In the genomic region with DNA sequence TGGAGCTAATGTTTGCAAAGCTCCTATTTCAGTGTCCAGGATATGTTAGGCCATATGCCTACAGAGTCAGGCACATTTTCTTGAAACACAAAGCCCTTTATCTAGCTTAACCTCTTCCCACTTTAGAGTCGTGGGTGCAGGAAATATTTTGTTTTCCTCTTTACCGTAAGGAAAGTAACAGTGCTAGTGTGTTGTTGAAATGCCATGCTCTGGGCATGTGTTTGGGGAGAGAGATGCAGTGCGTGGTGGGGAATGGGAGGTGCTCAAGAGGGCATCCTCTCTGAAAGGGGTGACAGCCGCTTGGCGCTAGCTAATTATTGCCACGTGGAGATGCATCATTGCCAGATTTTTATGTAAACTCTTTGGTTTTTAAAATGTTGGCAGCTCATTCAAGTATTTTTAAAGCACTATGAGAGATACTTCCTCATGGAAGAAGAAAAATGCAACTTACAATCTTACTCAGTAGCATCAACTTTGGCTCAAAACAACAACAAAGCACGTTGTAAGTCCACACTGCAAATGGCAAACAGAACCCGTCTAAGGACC, we compare ENCODE assay signal across 17 cellular contexts.
A peak's percentile ranks its signal among the peaks of the same experiment; 100 is the strongest.
DNase-seq lines count a peak whose midpoint lies in the region; ATAC-seq and TF ChIP-seq lines count a peak whose summit lies in the region.
"Had no signal": no experiment of that assay in that cellular context is flagged by ENCODE, and none has a peak within 500 bp of the region (broad histone marks: within the 10 kb centered on the region; RNA-seq: fewer than 3 reads in every experiment).

No MANE protein-coding gene starts in this region.

- intact Hi-C loops in breast epithelium (cut with DNase I; ENCODE audit: low total_unique reads) (no loop called here), MCF 10A (cut with micrococcal nuclease) (no loop called here), activated B cell treated with CpG ODN at 0.5 μM for 24 hours (cut with micrococcal nuclease) (loop anchor here (5.0 to 10.0 kb wide), 5 partner anchors 96 to 648 kb away; no protein-coding TSS in a partner anchor), aorta (cut with DNase I) (no loop called here)

- H3K4me1 ChIP-seq in breast epithelium (no peaks in the 10 kb centered on the region), aorta (ENCODE audit: control insufficient read depth in 1 of 2, insufficient read depth in 2 of 2, low read length in 2 of 2) (peaks cover 0 to 15% of the 10 kb centered on the region in 2 donors)
- H3K4me1 ChIP-seq: BE2C had no signal

- H3K27ac ChIP-seq in breast epithelium (peak overlapping the region; percentile 10 to 44), aorta (ENCODE audit: low read depth in 1 of 2, low read length in 2 of 2) (peak overlapping the region; percentile 23 to 60)
- H3K27ac ChIP-seq: C4-2B had no signal

- WGBS in aorta, 2 donors, result 22 to 26% methylated on average over 8 of the region's 8 CpGs

- BruUV-seq in MCF 10A (replicated peaks; lab: Mats Ljungman, UMichigan), result no TSS peak

- H3K9me3 Mint-ChIP-seq in MCF 10A (ENCODE audit: unreplicated experiment) (no peaks in the 10 kb centered on the region), activated B cell treated with CpG ODN at 0.5 μM for 24 hours (peaks cover 2% of the 10 kb centered on the region)
- peaks cover 0 to 2% (median 0%) of the 10 kb centered on the region in 9 donors for H3K9me3 Mint-ChIP-seq in naive thymus-derived CD8-positive, alpha-beta T cell
- H3K9me3 Mint-ChIP-seq: CD4-positive, alpha-beta memory T cell; HFFc6 had no signal

- POLR2A ChIA-PET in MCF 10A (lab: Yijun Ruan, JAX) (interaction anchor here (0.6 to 1.3 kb wide), 2 partner anchors 8 to 9 kb away, joined by 3 to 4 read pairs; no protein-coding TSS in a partner anchor), activated B cell treated with CpG ODN at 0.5 μM for 24 hours (lab: Charles Lee) (interaction anchor here (0.9 to 2.6 kb wide), 12 partner anchors 10 to 567 kb away, joined by 3 to 11 read pairs (median 5); a partner anchor contains a TSS)
- POLR2A ChIA-PET in naive thymus-derived CD8-positive, alpha-beta T cell (lab: Charles Lee), result interaction anchor here (0.9 kb wide), 1 partner anchor 42 kb away, joined by 3 read pairs; no protein-coding TSS in a partner anchor

- H3K27me3 Mint-ChIP-seq in MCF 10A (ENCODE audit: insufficient read depth, unreplicated experiment), result no peaks in the 10 kb centered on the region
- H3K27me3 Mint-ChIP-seq in activated B cell treated with CpG ODN at 0.5 μM for 24 hours, result no peaks in the 10 kb centered on the region
- no peaks in the 10 kb centered on the region for H3K27me3 Mint-ChIP-seq in naive thymus-derived CD8-positive, alpha-beta T cell
- H3K27me3 Mint-ChIP-seq: CD4-positive, alpha-beta memory T cell had no signal

- no peak for TF ChIP-seq POLR2A in breast epithelium (IDR thresholded peaks at IDR 0.05)

- H3K9me3 ChIP-seq in breast epithelium (no peaks in the 10 kb centered on the region), aorta (ENCODE audit: control insufficient read depth, low read length) (no peaks in the 10 kb centered on the region)
- H3K9me3 ChIP-seq: BE2C, Caco-2, HAP-1 had no signal

- H3K36me3 Mint-ChIP-seq in MCF 10A (ENCODE audit: insufficient read depth, unreplicated experiment) (peaks cover 6% of the 10 kb centered on the region), activated B cell treated with CpG ODN at 0.5 μM for 24 hours (ENCODE audit: low read depth) (peaks cover 2% of the 10 kb centered on the region)
- H3K36me3 Mint-ChIP-seq in naive thymus-derived CD8-positive, alpha-beta T cell, result peaks cover 4 to 6% (median 4%) of the 10 kb centered on the region in 3 donors

- ATAC-seq in activated B cell treated with CpG ODN at 0.5 μM for 24 hours (ENCODE audit: low read depth) (no peak), aorta (ENCODE audit: low FRiP score) (no peak)
- ATAC-seq in activated CD4-positive, CD25-positive, alpha-beta regulatory T cell treated with anti-CD3 and anti-CD28 coated beads, Interleukin-2, amount 50 U/mL, for 24 hours, result no peak
- no peak for ATAC-seq in naive thymus-derived CD8-positive, alpha-beta T cell
- ATAC-seq: HepG2 had no signal

- DNase-seq in breast epithelium (ENCODE audit: low spot score in 2 of 2), result no peak
- DNase-seq in MCF 10A (ENCODE audit: unreplicated experiment), result no peak
- no peak for DNase-seq in activated B cell treated with CpG ODN at 0.5 μM for 24 hours
- DNase-seq in fibroblast of peridontal ligament (ENCODE audit: extremely low read depth), result peak; percentile 47
- DNase-seq in aorta, result no peak
- DNase-seq in SW480 (ENCODE audit: low spot score), result no peak
- DNase-seq in naive thymus-derived CD8-positive, alpha-beta T cell, result no peak
- DNase-seq: ACHN; BE2C; Caco-2; CD4-positive, alpha-beta memory T cell; DMS53; HFFc6 had no signal

- H3K27me3 ChIP-seq in breast epithelium (no peaks in the 10 kb centered on the region), aorta (ENCODE audit: control insufficient read depth in 1 of 2, insufficient read depth in 2 of 2, low read length in 1 of 2) (no peaks in the 10 kb centered on the region)
- H3K27me3 ChIP-seq: BE2C had no signal

- TF ChIP-seq CTCF in breast epithelium (IDR thresholded peaks at IDR 0.05), result no peak
- no peak for TF ChIP-seq CTCF in MCF 10A (IDR thresholded peaks at IDR 0.05; ENCODE audit: unreplicated experiment)
- TF ChIP-seq CTCF in activated B cell treated with CpG ODN at 0.5 μM for 24 hours (IDR thresholded peaks at IDR 0.05), result no peak

- no peak overlapping the region for H3K4me3 Mint-ChIP-seq in MCF 10A (ENCODE audit: unreplicated experiment)
- H3K4me3 Mint-ChIP-seq in activated B cell treated with CpG ODN at 0.5 μM for 24 hours, result no peak overlapping the region
- no peak overlapping the region for H3K4me3 Mint-ChIP-seq in naive thymus-derived CD8-positive, alpha-beta T cell
- H3K4me3 Mint-ChIP-seq: CD4-positive, alpha-beta memory T cell; HFFc6 had no signal

- H3K4me3 ChIP-seq in breast epithelium, result no peak overlapping the region
- no peak overlapping the region for H3K4me3 ChIP-seq in aorta (ENCODE audit: low read length in 2 of 2)
- H3K4me3 ChIP-seq: HAP-1 had no signal

- no peaks in the 10 kb centered on the region for H3K36me3 ChIP-seq in breast epithelium
- no peaks in the 10 kb centered on the region for H3K36me3 ChIP-seq in aorta (ENCODE audit: control insufficient read depth in 1 of 2, insufficient read depth in 2 of 2, low read length in 1 of 2)
- H3K36me3 ChIP-seq: BE2C, HAP-1 had no signal

- H3K4me1 Mint-ChIP-seq in MCF 10A (ENCODE audit: insufficient read depth, unreplicated experiment) (peaks cover 13% of the 10 kb centered on the region), activated B cell treated with CpG ODN at 0.5 μM for 24 hours (peaks cover 65% of the 10 kb centered on the region)
- peaks cover 9 to 31% (median 24%) of the 10 kb centered on the region in 4 donors for H3K4me1 Mint-ChIP-seq in naive thymus-derived CD8-positive, alpha-beta T cell

- H3K27ac Mint-ChIP-seq in MCF 10A (ENCODE audit: low read depth, unreplicated experiment) (no peak overlapping the region), activated B cell treated with CpG ODN at 0.5 μM for 24 hours (peak overlapping the region; percentile 19)
- H3K27ac Mint-ChIP-seq in naive thymus-derived CD8-positive, alpha-beta T cell, result peak overlapping the region in 1 of 10 donors; percentile 13
- H3K27ac Mint-ChIP-seq: CD4-positive, alpha-beta memory T cell; HFFc6 had no signal

- CTCF ChIA-PET in MCF 10A (lab: Yijun Ruan, JAX) (interaction anchor here (0.6 to 0.7 kb wide), 3 partner anchors 9 to 468 kb away, joined by 3 read pairs; no protein-coding TSS in a partner anchor), activated B cell treated with CpG ODN at 0.5 μM for 24 hours (lab: Charles Lee) (interaction anchor here (1.9 to 2.6 kb wide), 2 partner anchors 566 to 648 kb away, joined by 9 to 10 read pairs; no protein-coding TSS in a partner anchor)
